ENCODE assay signal across 17 cellular contexts in the genomic region with DNA sequence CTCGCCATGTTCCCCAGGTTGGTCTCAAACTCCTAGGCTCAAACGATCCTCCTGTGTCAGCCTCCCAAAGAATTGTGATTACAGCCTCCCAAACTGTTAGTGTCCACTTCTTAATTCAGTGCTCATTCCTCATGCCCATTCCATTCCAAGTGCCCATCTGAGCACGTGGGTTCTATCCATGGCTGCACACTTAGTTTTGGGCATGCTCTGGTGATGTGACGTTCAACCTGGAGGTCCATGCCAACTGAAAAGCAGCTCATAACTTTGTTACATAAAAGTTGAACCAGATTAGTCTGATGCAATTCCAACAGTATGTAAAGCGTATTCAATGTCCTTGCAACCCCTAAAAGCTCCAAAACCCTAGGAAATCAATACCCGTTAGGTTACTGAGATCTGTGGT. TPM values are rescaled to one million over a fixed set of nuclear protein-coding genes. Genes with fewer than 3 reads are reported as not detected.
DNase-seq lines count a peak whose midpoint lies in the region; ATAC-seq and TF ChIP-seq lines count a peak whose summit lies in the region.
"Had no signal": no experiment of that assay in that cellular context is flagged by ENCODE, and none has a peak within 500 bp of the region (broad histone marks: within the 10 kb centered on the region; RNA-seq: fewer than 3 reads in every experiment).

No MANE protein-coding gene starts in this region.

- no peak for DNase-seq in A673 (ENCODE audit: low spot score)
- DNase-seq in GM23338 (ENCODE audit: low spot score), result no peak
- no peak for DNase-seq in WTC11 (ENCODE audit: low spot score)
- no peak for DNase-seq in glutamatergic neuron
- no peak for DNase-seq in CD8-positive, alpha-beta memory T cell
- DNase-seq in SHP77 (lab: John Stamatoyannopoulos, UW), result no peak
- no peak for DNase-seq in OCI-M1 (lab: John Stamatoyannopoulos, UW)
- DNase-seq: effector CD4-positive, alpha-beta T cell; KG1; left ventricle myocardium inferior; NCI-H1930; stimulated activated naive B cell treated with anti-CD40 and anti-IgM and Interleukin-4, amounts not matched to agents 10 μg/mL and 1 μg/mL and 100 μg/mL, for 72 hours; SW 1271; thyroid gland had no signal

- peaks cover 25% of the 10 kb centered on the region for H3K4me1 ChIP-seq in A673 (ENCODE audit: insufficient read depth, low read length, poor library complexity, severe bottlenecking)
- H3K4me1 ChIP-seq in GM23338 (ENCODE audit: insufficient read depth), result peaks cover 58% of the 10 kb centered on the region
- peaks cover 48% of the 10 kb centered on the region for H3K4me1 ChIP-seq in CD8-positive, alpha-beta memory T cell (ENCODE audit: insufficient read depth, low read length)

- peaks cover 67% of the 10 kb centered on the region for H3K4me1 Mint-ChIP-seq in GM23338
- peaks cover 84% of the 10 kb centered on the region for H3K4me1 Mint-ChIP-seq in WTC11
- H3K4me1 Mint-ChIP-seq in glutamatergic neuron (ENCODE audit: low read depth, unreplicated experiment), result peaks cover 64% of the 10 kb centered on the region
- peaks cover 39 to 74% (median 48%) of the 10 kb centered on the region in 3 donors for H3K4me1 Mint-ChIP-seq in CD8-positive, alpha-beta memory T cell

- H3K9me3 ChIP-seq in A673 (ENCODE audit: low read depth, low read length, poor library complexity, severe bottlenecking), result peaks cover 6% of the 10 kb centered on the region
- H3K9me3 ChIP-seq in CD8-positive, alpha-beta memory T cell (ENCODE audit: low read length), result no peaks in the 10 kb centered on the region
- H3K9me3 ChIP-seq: esophagus muscularis mucosa, left ventricle myocardium inferior, thyroid gland had no signal

- no peak for TF ChIP-seq CTCF in A673 (conservative IDR thresholded peaks at IDR 0.05; ENCODE audit: low read depth, low read length)
- no peak for TF ChIP-seq CTCF in GM23338 (conservative IDR thresholded peaks at IDR 0.05; ENCODE audit: low read depth in 2 of 2)
- TF ChIP-seq CTCF in WTC11 (IDR thresholded peaks at IDR 0.05), result no peak
- no peak for TF ChIP-seq CTCF in glutamatergic neuron (IDR thresholded peaks at IDR 0.05; ENCODE audit: partially characterized antibody, unreplicated experiment)

- no peaks in the 10 kb centered on the region for H3K27me3 ChIP-seq in A673 (replicated peaks; ENCODE audit: insufficient read depth, low read depth, low read length, poor library complexity)
- no peaks in the 10 kb centered on the region for H3K27me3 ChIP-seq in GM23338 (ENCODE audit: insufficient read depth)
- no peaks in the 10 kb centered on the region for H3K27me3 ChIP-seq in CD8-positive, alpha-beta memory T cell (ENCODE audit: insufficient read depth, low read length, poor library complexity, severe bottlenecking)
- H3K27me3 ChIP-seq: esophagus muscularis mucosa, thyroid gland had no signal

- peak overlapping the region; percentile 74 for H3K27ac ChIP-seq in A673 (ENCODE audit: low read depth, low read length, poor library complexity, severe bottlenecking)
- H3K27ac ChIP-seq in GM23338 (ENCODE audit: low read depth), result no peak overlapping the region
- H3K27ac ChIP-seq in CD8-positive, alpha-beta memory T cell (ENCODE audit: low read depth, low read length), result no peak overlapping the region
- H3K27ac ChIP-seq: esophagus muscularis mucosa, left ventricle myocardium inferior, thyroid gland had no signal

- H3K36me3 Mint-ChIP-seq in GM23338 (ENCODE audit: low read depth) (0 out of 3 replicates have a peak, but pooled peaks cover 5% of the 10 kb centered on the region), WTC11 (no peaks in the 10 kb centered on the region), glutamatergic neuron (ENCODE audit: unreplicated experiment) (no peaks in the 10 kb centered on the region)
- peaks cover 0 to 4% (median 2%) of the 10 kb centered on the region in 3 donors for H3K36me3 Mint-ChIP-seq in CD8-positive, alpha-beta memory T cell

- CTCF ChIA-PET in A673 (lab: Charles Lee) (no interaction called here), WTC11 (lab: Charles Lee) (interaction anchor here (0.7 to 2.3 kb wide), 3 partner anchors 39 to 113 kb away, joined by 3 to 9 read pairs (median 3); no protein-coding TSS in a partner anchor)
- CTCF ChIA-PET in CD8-positive, alpha-beta memory T cell (lab: Charles Lee), result interaction anchor here (0.6 to 1.7 kb wide), 2 partner anchors 8 to 593 kb away, joined by 3 read pairs; no protein-coding TSS in a partner anchor

- H3K4me2 ChIP-seq in GM23338, result no peak overlapping the region

- no peaks in the 10 kb centered on the region for H3K9me2 ChIP-seq in GM23338 (ENCODE audit: insufficient read depth)

- H3K4me3 Mint-ChIP-seq in GM23338, result no peak overlapping the region
- no peak overlapping the region for H3K4me3 Mint-ChIP-seq in WTC11
- H3K4me3 Mint-ChIP-seq in glutamatergic neuron (ENCODE audit: unreplicated experiment), result peak overlapping the region; percentile 74
- H3K4me3 Mint-ChIP-seq in CD8-positive, alpha-beta memory T cell, result no peak overlapping the region
- H3K4me3 Mint-ChIP-seq: central memory CD8-positive, alpha-beta T cell had no signal

- H3K9me3 Mint-ChIP-seq in GM23338, result no peaks in the 10 kb centered on the region
- H3K9me3 Mint-ChIP-seq in WTC11, result no peaks in the 10 kb centered on the region
- H3K9me3 Mint-ChIP-seq in glutamatergic neuron (ENCODE audit: unreplicated experiment), result peaks cover 19% of the 10 kb centered on the region
- H3K9me3 Mint-ChIP-seq in CD8-positive, alpha-beta memory T cell, result no peaks in the 10 kb centered on the region
- H3K9me3 Mint-ChIP-seq: central memory CD8-positive, alpha-beta T cell had no signal

- BruUV-seq in A673 (replicated peaks; lab: Mats Ljungman, UMichigan), result no TSS peak

- H3K4me3 ChIP-seq in A673 (ENCODE audit: low read depth, low read length, poor library complexity, severe bottlenecking) (no peak overlapping the region), GM23338 (no peak overlapping the region)
- no peak overlapping the region for H3K4me3 ChIP-seq in CD8-positive, alpha-beta memory T cell (ENCODE audit: low read length)
- H3K4me3 ChIP-seq: esophagus muscularis mucosa, left ventricle myocardium inferior, thyroid gland had no signal

- no peak for ATAC-seq in GM23338
- ATAC-seq in WTC11, result no peak
- ATAC-seq in HG03460 (IDR thresholded peaks at IDR 0.05; ENCODE audit: unreplicated experiment), result no peak
- ATAC-seq: stimulated activated naive B cell treated with anti-CD40 and anti-IgM and Interleukin-4, amounts not matched to agents 10 μg/mL and 1 μg/mL and 100 μg/mL, for 72 hours had no signal

- POLR2A ChIA-PET in A673 (lab: Charles Lee; ENCODE audit: low non-redundant PET) (interaction anchor here (0.7 kb wide), 1 partner anchor 540 kb away, joined by 4 read pairs; no protein-coding TSS in a partner anchor), WTC11 (lab: Charles Lee) (interaction anchor here (0.7 kb wide), 1 partner anchor 17 kb away, joined by 3 read pairs; no protein-coding TSS in a partner anchor)
- POLR2A ChIA-PET in CD8-positive, alpha-beta memory T cell (lab: Charles Lee), result no interaction called here

- no peak overlapping the region for H2AFZ ChIP-seq in GM23338

- no peaks in the 10 kb centered on the region for H4K20me1 ChIP-seq in GM23338 (replicated peaks; ENCODE audit: insufficient read depth)

- H3K36me3 ChIP-seq in A673 (ENCODE audit: insufficient read depth, low read length, poor library complexity, severe bottlenecking) (no peaks in the 10 kb centered on the region), GM23338 (ENCODE audit: insufficient read depth) (no peaks in the 10 kb centered on the region)
- H3K36me3 ChIP-seq in CD8-positive, alpha-beta memory T cell (ENCODE audit: insufficient read depth, low read length), result no peaks in the 10 kb centered on the region
- H3K36me3 ChIP-seq: esophagus muscularis mucosa, left ventricle myocardium inferior, thyroid gland had no signal

- intact Hi-C loops in A673 (cut with micrococcal nuclease; ENCODE audit: unreplicated experiment), result no loop called here

- H3K27me3 Mint-ChIP-seq in GM23338 (ENCODE audit: insufficient read depth, low read depth, poor library complexity) (peaks cover 3% of the 10 kb centered on the region), WTC11 (ENCODE audit: low read depth) (no peaks in the 10 kb centered on the region), glutamatergic neuron (ENCODE audit: unreplicated experiment) (peaks cover 11% of the 10 kb centered on the region)
- H3K27me3 Mint-ChIP-seq in CD8-positive, alpha-beta memory T cell, result peaks cover 3 to 15% of the 10 kb centered on the region in 2 donors
- H3K27me3 Mint-ChIP-seq: stimulated activated naive B cell treated with anti-CD40 and anti-IgM and Interleukin-4, amounts not matched to agents 10 μg/mL and 1 μg/mL and 100 μg/mL, for 72 hours had no signal

- H3F3A ChIP-seq in GM23338 (replicated peaks; ENCODE audit: low read depth), result no peaks in the 10 kb centered on the region

- peaks cover 97% of the 10 kb centered on the region for H3K79me2 ChIP-seq in GM23338 (replicated peaks; ENCODE audit: insufficient read depth)

- peak overlapping the region; percentile 81 for H3K27ac Mint-ChIP-seq in GM23338
- peak overlapping the region; percentile 89 for H3K27ac Mint-ChIP-seq in WTC11
- peak overlapping the region; percentile 97 for H3K27ac Mint-ChIP-seq in glutamatergic neuron (ENCODE audit: unreplicated experiment)
- peak overlapping the region in 1 of 8 donors; percentile 31 for H3K27ac Mint-ChIP-seq in CD8-positive, alpha-beta memory T cell

TF ChIP-seq in WTC11, 78 proteins besides CTCF, POLR2A, EP300 and RAD21:
- 0 out of 2 replicates have a peak, but pooled peaks have one; percentile 19 for TF ChIP-seq ZNF232 (CRISPR knock-in tag; IDR thresholded peaks at IDR 0.05)
- TF ChIP-seq, protein P1, sequence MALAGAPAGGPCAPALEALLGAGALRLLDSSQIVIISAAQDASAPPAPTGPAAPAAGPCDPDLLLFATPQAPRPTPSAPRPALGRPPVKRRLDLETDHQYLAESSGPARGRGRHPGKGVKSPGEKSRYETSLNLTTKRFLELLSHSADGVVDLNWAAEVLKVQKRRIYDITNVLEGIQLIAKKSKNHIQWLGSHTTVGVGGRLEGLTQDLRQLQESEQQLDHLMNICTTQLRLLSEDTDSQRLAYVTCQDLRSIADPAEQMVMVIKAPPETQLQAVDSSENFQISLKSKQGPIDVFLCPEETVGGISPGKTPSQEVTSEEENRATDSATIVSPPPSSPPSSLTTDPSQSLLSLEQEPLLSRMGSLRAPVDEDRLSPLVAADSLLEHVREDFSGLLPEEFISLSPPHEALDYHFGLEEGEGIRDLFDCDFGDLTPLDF (CRISPR knock-in tag; IDR thresholded peaks at IDR 0.05), result no peak

RNA-seq across cellular contexts. Expression of a gene that starts 11.5 kb away (rescaled TPM):
- total RNA-seq in A673 (2021) (24.8 and 29.5 TPM in 2 replicates), WTC11 (2021) (28.0 to 35.0 TPM (median 29.1 TPM) in 3 replicates), glutamatergic neuron (ENCODE audit: unreplicated experiment) (45.7 TPM)
- total RNA-seq in GM23338 (2014; rRNA removed; shearing (Covaris generic)), result 21.2 and 23.3 TPM in 2 replicates
- 18.1 and 18.4 TPM in 2 replicates for polyA plus RNA-seq in GM23338 (2016; fragmentation: Nextera tagmentation; extraction: Ambion mirVana)
- 10 to 100 TPM; 60.3 to 60.5 TPM for total RNA-seq in CD8-positive, alpha-beta memory T cell
- polyA plus RNA-seq in CD8-positive, alpha-beta memory T cell, result 11.9 TPM
